3 cellular contexts compared by ENCODE assay signal in the genomic region with DNA sequence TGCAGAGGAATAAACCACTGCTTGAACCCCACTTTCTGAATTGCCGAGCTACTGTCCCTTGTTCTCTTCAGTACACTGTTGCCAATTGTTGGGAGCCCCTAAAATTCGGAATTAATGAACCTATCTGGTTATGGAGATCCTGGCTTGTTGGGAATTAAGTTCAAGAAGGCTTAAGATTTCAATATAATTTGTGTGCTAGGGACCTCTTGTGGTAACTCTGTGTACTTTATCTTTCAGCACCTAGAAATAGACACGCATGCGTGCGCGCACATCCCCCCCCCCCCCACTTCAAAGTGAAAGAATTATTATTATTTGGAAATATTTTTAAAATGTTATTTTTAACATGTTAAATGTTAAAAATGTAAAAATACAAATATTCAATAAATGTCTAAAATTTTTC.
TF ChIP-seq lines count a peak whose summit lies in the region.

No MANE protein-coding gene starts in this region.

TF ChIP-seq in HEK293, 187 proteins besides CTCF, POLR2A, EP300 and RAD21:
- TF ChIP-seq, protein P1, sequence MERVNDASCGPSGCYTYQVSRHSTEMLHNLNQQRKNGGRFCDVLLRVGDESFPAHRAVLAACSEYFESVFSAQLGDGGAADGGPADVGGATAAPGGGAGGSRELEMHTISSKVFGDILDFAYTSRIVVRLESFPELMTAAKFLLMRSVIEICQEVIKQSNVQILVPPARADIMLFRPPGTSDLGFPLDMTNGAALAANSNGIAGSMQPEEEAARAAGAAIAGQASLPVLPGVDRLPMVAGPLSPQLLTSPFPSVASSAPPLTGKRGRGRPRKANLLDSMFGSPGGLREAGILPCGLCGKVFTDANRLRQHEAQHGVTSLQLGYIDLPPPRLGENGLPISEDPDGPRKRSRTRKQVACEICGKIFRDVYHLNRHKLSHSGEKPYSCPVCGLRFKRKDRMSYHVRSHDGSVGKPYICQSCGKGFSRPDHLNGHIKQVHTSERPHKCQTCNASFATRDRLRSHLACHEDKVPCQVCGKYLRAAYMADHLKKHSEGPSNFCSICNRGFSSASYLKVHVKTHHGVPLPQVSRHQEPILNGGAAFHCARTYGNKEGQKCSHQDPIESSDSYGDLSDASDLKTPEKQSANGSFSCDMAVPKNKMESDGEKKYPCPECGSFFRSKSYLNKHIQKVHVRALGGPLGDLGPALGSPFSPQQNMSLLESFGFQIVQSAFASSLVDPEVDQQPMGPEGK (tag by site-specific recombination; IDR thresholded peaks at IDR 0.05) = peak; percentile 28; the same call in 1 of the 2 replicates
- no peak for TF ChIP-seq IKZF3 (tag by site-specific recombination; IDR thresholded peaks at IDR 0.05)
- peak; percentile 82 for TF ChIP-seq ZNF654 (tag by site-specific recombination; IDR thresholded peaks at IDR 0.05; ENCODE audit: low read depth)
TF ChIP-seq in HEK293: peak in this region for 2.

TF ChIP-seq in endothelial cell of umbilical vein, 7 proteins besides CTCF, POLR2A, EP300 and RAD21:
- TF ChIP-seq JUN (IDR thresholded peaks at IDR 0.05; ENCODE audit: borderline replicate concordance, insufficient read depth, insufficient read length, low read depth) (no peak), MYC (IDR thresholded peaks at IDR 0.05; ENCODE audit: low read depth, low read length) (no peak), EZH2 (IDR thresholded peaks at IDR 0.05; ENCODE audit: borderline replicate concordance, low read depth, low read length, severe bottlenecking) (no peak), GATA2 (IDR thresholded peaks at IDR 0.05; ENCODE audit: insufficient read depth, insufficient read length, low read depth, low read length) (no peak)

TF ChIP-seq in GM12891, 5 proteins besides CTCF, POLR2A, EP300 and RAD21:
- TF ChIP-seq POU2F2 (IDR thresholded peaks at IDR 0.05; ENCODE audit: low read depth, low read length) = no peak
- TF ChIP-seq PAX5 (IDR thresholded peaks at IDR 0.05; ENCODE audit: insufficient read depth, low read length, severe bottlenecking) = no peak
- TF ChIP-seq SPI1 (IDR thresholded peaks at IDR 0.05; ENCODE audit: low read depth, low read length) = no peak
- no peak for TF ChIP-seq TAF1 (IDR thresholded peaks at IDR 0.05; ENCODE audit: low read depth, low read length)
- TF ChIP-seq POLR2AphosphoS5 (IDR thresholded peaks at IDR 0.05; ENCODE audit: low read depth, low read length) = no peak
